Comparison of ENCODE assay signal across 8 cellular contexts in genomic region chr11:62601364-62602140, GRCh38. TPM values are rescaled to one million over a fixed set of nuclear protein-coding genes. Genes with fewer than 3 reads are reported as not detected.
DNase-seq lines count a peak whose midpoint lies in the region; ATAC-seq and TF ChIP-seq lines count a peak whose summit lies in the region.

Gene MTA2, minus strand, starts transcription at chr11:62601865. Its CDS starts 415 bp downstream, at chr11:62601450.

- peak within 1 kb of the TSS; percentile 86 for H2AFZ ChIP-seq in DND-41 (ENCODE audit: low read depth, low read length)
- peak within 1 kb of the TSS; percentile 76 for H2AFZ ChIP-seq in GM23248

- H3K9me3 Mint-ChIP-seq in activated T-helper 1 cell treated with anti-CD3 and anti-CD28 coated beads, Interleukin-12 subunit alpha, Interleukin-12 subunit beta, Interleukin-2, Interleukin-4 antibody, amounts not matched to agents 30 ng/mL and 10 ng/mL and 1 ng/mL, durations not matched to agents 14 hours and 24 hours and 36 hours, result no peaks in the 10 kb centered on the region
- H3K9me3 Mint-ChIP-seq in naive B cell, result peaks cover 0 to 5% (median 0%) of the 10 kb centered on the region in 7 donors
- peaks cover 3% of the 10 kb centered on the region for H3K9me3 Mint-ChIP-seq in stimulated activated memory B cell treated with anti-CD40 and anti-IgM and Interleukin-4, amounts not matched to agents 10 μg/mL and 1 μg/mL and 100 μg/mL, for 72 hours

- peaks cover 63% of the 10 kb centered on the region for H3K36me3 Mint-ChIP-seq in activated T-helper 1 cell treated with anti-CD3 and anti-CD28 coated beads, Interleukin-12 subunit alpha, Interleukin-12 subunit beta, Interleukin-2, Interleukin-4 antibody, amounts not matched to agents 30 ng/mL and 10 ng/mL and 1 ng/mL, durations not matched to agents 14 hours and 24 hours and 36 hours (ENCODE audit: low read depth)
- H3K36me3 Mint-ChIP-seq in naive B cell, result peaks cover 13 to 36% of the 10 kb centered on the region in 2 donors
- peaks cover 77% of the 10 kb centered on the region for H3K36me3 Mint-ChIP-seq in stimulated activated memory B cell treated with anti-CD40 and anti-IgM and Interleukin-4, amounts not matched to agents 10 μg/mL and 1 μg/mL and 100 μg/mL, for 72 hours

- peak within 1 kb of the TSS; percentile 92 for H3K27ac ChIP-seq in DND-41 (ENCODE audit: low read length)
- H3K27ac ChIP-seq in GM23248, result peak within 1 kb of the TSS; percentile 77
- peak within 1 kb of the TSS; percentile 95 to 99 (median 98) for H3K27ac ChIP-seq in esophagus squamous epithelium

- H4K20me1 ChIP-seq in DND-41 (ENCODE audit: insufficient read depth, low read length), result peaks cover 29% of the 10 kb centered on the region
- H4K20me1 ChIP-seq in GM23248 (ENCODE audit: insufficient read depth), result no peaks in the 10 kb centered on the region

- H3K4me2 ChIP-seq in DND-41 (ENCODE audit: insufficient read depth, low read length) (peak within 1 kb of the TSS; percentile 96), GM23248 (ENCODE audit: unreplicated experiment) (peak within 1 kb of the TSS; percentile 100)

- H3K4me1 ChIP-seq in DND-41 (ENCODE audit: insufficient read depth, low read length) (peaks cover 42% of the 10 kb centered on the region), GM23248 (ENCODE audit: insufficient read depth) (peaks cover 20% of the 10 kb centered on the region), esophagus squamous epithelium (peaks cover 27 to 82% (median 33%) of the 10 kb centered on the region in 3 donors)

- no peaks in the 10 kb centered on the region for H3K9me2 ChIP-seq in GM23248 (ENCODE audit: insufficient read depth)

- ATAC-seq in DND-41 (ENCODE audit: insufficient read depth, low read depth) (peak; percentile 85), naive B cell (ENCODE audit: low read depth in 2 of 2) (peak; percentile 75 to 79)
- peak; percentile 91 for ATAC-seq in stimulated activated memory B cell treated with anti-CD40 and anti-IgM and Interleukin-4, amounts not matched to agents 10 μg/mL and 1 μg/mL and 100 μg/mL, for 72 hours

- intact Hi-C loops in activated T-helper 1 cell treated with anti-CD3 and anti-CD28 coated beads, Interleukin-12 subunit alpha, Interleukin-12 subunit beta, Interleukin-2, Interleukin-4 antibody, amounts not matched to agents 30 ng/mL and 10 ng/mL and 1 ng/mL, durations not matched to agents 14 hours and 24 hours and 36 hours (cut with micrococcal nuclease), result loop anchor here (1.0 kb wide), 6 partner anchors 64 to 254 kb away; partner anchors contain the start of genes C11orf98, CSKMT, HNRNPUL2 and TAF6L
- intact Hi-C loops in esophagus squamous epithelium (cut with DNase I), result no loop called here

- H3K9me3 ChIP-seq in DND-41 (ENCODE audit: insufficient read depth, low read length, severe bottlenecking), result no peaks in the 10 kb centered on the region
- no peaks in the 10 kb centered on the region for H3K9me3 ChIP-seq in GM23248 (ENCODE audit: low read depth)
- no peaks in the 10 kb centered on the region for H3K9me3 ChIP-seq in esophagus squamous epithelium

- TF ChIP-seq CTCF in DND-41 (IDR thresholded peaks at IDR 0.05; ENCODE audit: borderline replicate concordance, extremely low read depth, low read length, poor library complexity, severe bottlenecking) (no peak), esophagus squamous epithelium (IDR thresholded peaks at IDR 0.05) (peak in 1 of 6 experiments; percentile 23)

- in situ Hi-C loops in GM23248 (cut with MboI), result no loop called here

- peak within 1 kb of the TSS; percentile 92 for H3K27ac Mint-ChIP-seq in activated T-helper 1 cell treated with anti-CD3 and anti-CD28 coated beads, Interleukin-12 subunit alpha, Interleukin-12 subunit beta, Interleukin-2, Interleukin-4 antibody, amounts not matched to agents 30 ng/mL and 10 ng/mL and 1 ng/mL, durations not matched to agents 14 hours and 24 hours and 36 hours
- H3K27ac Mint-ChIP-seq in naive B cell, result peak within 1 kb of the TSS; percentile 89 to 98 (median 97)
- H3K27ac Mint-ChIP-seq in stimulated activated memory B cell treated with anti-CD40 and anti-IgM and Interleukin-4, amounts not matched to agents 10 μg/mL and 1 μg/mL and 100 μg/mL, for 72 hours, result peak within 1 kb of the TSS; percentile 86

- peak within 1 kb of the TSS; percentile 95 for H3K4me3 Mint-ChIP-seq in activated T-helper 1 cell treated with anti-CD3 and anti-CD28 coated beads, Interleukin-12 subunit alpha, Interleukin-12 subunit beta, Interleukin-2, Interleukin-4 antibody, amounts not matched to agents 30 ng/mL and 10 ng/mL and 1 ng/mL, durations not matched to agents 14 hours and 24 hours and 36 hours
- H3K4me3 Mint-ChIP-seq in naive B cell, result peak within 1 kb of the TSS; percentile 92 to 97 (median 94)
- H3K4me3 Mint-ChIP-seq in stimulated activated memory B cell treated with anti-CD40 and anti-IgM and Interleukin-4, amounts not matched to agents 10 μg/mL and 1 μg/mL and 100 μg/mL, for 72 hours, result peak within 1 kb of the TSS; percentile 89

- DNase-seq in DND-41 (peak; percentile 100), GM23248 (peak; percentile 99), Kasumi-1 (lab: John Stamatoyannopoulos, UW) (peak; percentile 97 to 98), RPMI7951 (ENCODE audit: low read depth) (peak; percentile 96), esophagus squamous epithelium (lab: John Stamatoyannopoulos, UW) (peak; percentile 92), naive B cell (peak; percentile 100)
- peak; percentile 100 for DNase-seq in activated T-helper 1 cell treated with anti-CD3 and anti-CD28 coated beads, Interleukin-12 subunit alpha, Interleukin-12 subunit beta, Interleukin-2, Interleukin-4 antibody, amounts not matched to agents 30 ng/mL and 10 ng/mL and 1 ng/mL, durations not matched to agents 14 hours and 24 hours and 36 hours (ENCODE audit: low spot score)

- H3K27me3 Mint-ChIP-seq in activated T-helper 1 cell treated with anti-CD3 and anti-CD28 coated beads, Interleukin-12 subunit alpha, Interleukin-12 subunit beta, Interleukin-2, Interleukin-4 antibody, amounts not matched to agents 30 ng/mL and 10 ng/mL and 1 ng/mL, durations not matched to agents 14 hours and 24 hours and 36 hours (ENCODE audit: insufficient read depth), result no peaks in the 10 kb centered on the region
- H3K27me3 Mint-ChIP-seq in naive B cell, result no peaks in the 10 kb centered on the region
- H3K27me3 Mint-ChIP-seq in stimulated activated memory B cell treated with anti-CD40 and anti-IgM and Interleukin-4, amounts not matched to agents 10 μg/mL and 1 μg/mL and 100 μg/mL, for 72 hours, result no peaks in the 10 kb centered on the region

- H3K4me3 ChIP-seq in DND-41 (ENCODE audit: low read depth in 1 of 2, low read length in 2 of 2) (peak within 1 kb of the TSS; percentile 69), GM23248 (peak within 1 kb of the TSS; percentile 88), esophagus squamous epithelium (peak within 1 kb of the TSS; percentile 89 to 99 (median 94))

- H3K79me2 ChIP-seq in DND-41 (ENCODE audit: insufficient read depth, low read length), result peaks cover 46% of the 10 kb centered on the region
- peaks cover 48% of the 10 kb centered on the region for H3K79me2 ChIP-seq in GM23248 (ENCODE audit: insufficient read depth)

- H3K27me3 ChIP-seq in DND-41 (ENCODE audit: insufficient read depth, low read length, poor library complexity) (no peaks in the 10 kb centered on the region), GM23248 (replicated peaks; ENCODE audit: insufficient read depth) (no peaks in the 10 kb centered on the region), esophagus squamous epithelium (no peaks in the 10 kb centered on the region)

- 1% methylated on average over 55 of the region's 83 CpGs for WGBS in GM23248 (ENCODE audit: low coverage in 1 of 2, low lambda C conversion rate in 2 of 2, missing lambda C conversion rate in 2 of 2), 2 experiments
- WGBS in esophagus squamous epithelium, 2 donors, result 0 to 3% methylated on average over 2 to 7 of the region's 83 CpGs

- peaks cover 31% of the 10 kb centered on the region for H3F3A ChIP-seq in GM23248 (ENCODE audit: insufficient read depth)

- H3K9ac ChIP-seq in DND-41 (ENCODE audit: low read depth, low read length) (peak within 1 kb of the TSS; percentile 97), GM23248 (peak within 1 kb of the TSS; percentile 95)

- H3K36me3 ChIP-seq in DND-41 (ENCODE audit: insufficient read depth, low read length) (peaks cover 64% of the 10 kb centered on the region), GM23248 (ENCODE audit: low read depth) (peaks cover 20% of the 10 kb centered on the region; the same call in 1 of the 2 replicates), esophagus squamous epithelium (peaks cover 19 to 54% (median 24%) of the 10 kb centered on the region in 3 donors)

- peaks cover 54% of the 10 kb centered on the region for H3K4me1 Mint-ChIP-seq in activated T-helper 1 cell treated with anti-CD3 and anti-CD28 coated beads, Interleukin-12 subunit alpha, Interleukin-12 subunit beta, Interleukin-2, Interleukin-4 antibody, amounts not matched to agents 30 ng/mL and 10 ng/mL and 1 ng/mL, durations not matched to agents 14 hours and 24 hours and 36 hours (ENCODE audit: low read depth)
- H3K4me1 Mint-ChIP-seq in naive B cell, result peaks cover 45 to 69% (median 48%) of the 10 kb centered on the region in 3 donors
- peaks cover 64% of the 10 kb centered on the region for H3K4me1 Mint-ChIP-seq in stimulated activated memory B cell treated with anti-CD40 and anti-IgM and Interleukin-4, amounts not matched to agents 10 μg/mL and 1 μg/mL and 100 μg/mL, for 72 hours

- TF ChIP-seq POLR2A in esophagus squamous epithelium (IDR thresholded peaks at IDR 0.05), result peak in 3 of 4 donors; percentile 53 to 78 (median 60)

RNA-seq across cellular contexts. Expression of gene MTA2, which starts in this region (rescaled TPM):
- total RNA-seq in GM23248 (2014; rRNA removed; shearing (Covaris generic)), result 98.8 and 114 TPM in 2 replicates
- 26.3 and 28.9 TPM in 2 replicates for polyA plus RNA-seq in GM23248 (2016; fragmentation: Nextera tagmentation; extraction: Ambion mirVana)
- total RNA-seq in RPMI7951 (2014; rRNA removed; shearing (Covaris generic)), result 91.2 and 103 TPM in 2 replicates
- total RNA-seq in activated T-helper 1 cell treated with anti-CD3 and anti-CD28 coated beads, Interleukin-12 subunit alpha, Interleukin-12 subunit beta, Interleukin-2, Interleukin-4 antibody, amounts not matched to agents 30 ng/mL and 10 ng/mL and 1 ng/mL, durations not matched to agents 14 hours and 24 hours and 36 hours, result 224 and 230 TPM in 2 replicates
- 100 to 1,000 TPM; 103 to 132 (median 111) TPM for total RNA-seq in esophagus squamous epithelium
- 10 to 100 TPM in 5 of 6 donors, 1 to 10 TPM in 1; 3.4 to 27.5 (median 17.8) TPM for polyA plus RNA-seq in naive B cell (ENCODE audit: low read depth in 6 of 6)

Comparison
In these comparisons a context has a peak if more than half of its experiments do, and no peak if none do; other contexts are left out.
1. Peak in every context shown above with its lines: DNase-seq, ATAC-seq, H3K4me3 ChIP-seq and H3K27ac ChIP-seq.